ENCODE assay signal across 1 cellular context in genomic region chr20:62918137-62918536, GRCh38.
TF ChIP-seq lines count a peak whose summit lies in the region.

No MANE protein-coding gene starts in this region.

TF ChIP-seq in SK-N-SH treated with all-trans-retinoic acid at 6 μM for 48 hours, 23 proteins besides CTCF, POLR2A, EP300 and RAD21 (continued from another document):
- no peak for TF ChIP-seq ARNTL (CRISPR knock-in tag; IDR thresholded peaks at IDR 0.05; ENCODE audit: borderline replicate concordance, low read depth)
